In the genomic region with DNA sequence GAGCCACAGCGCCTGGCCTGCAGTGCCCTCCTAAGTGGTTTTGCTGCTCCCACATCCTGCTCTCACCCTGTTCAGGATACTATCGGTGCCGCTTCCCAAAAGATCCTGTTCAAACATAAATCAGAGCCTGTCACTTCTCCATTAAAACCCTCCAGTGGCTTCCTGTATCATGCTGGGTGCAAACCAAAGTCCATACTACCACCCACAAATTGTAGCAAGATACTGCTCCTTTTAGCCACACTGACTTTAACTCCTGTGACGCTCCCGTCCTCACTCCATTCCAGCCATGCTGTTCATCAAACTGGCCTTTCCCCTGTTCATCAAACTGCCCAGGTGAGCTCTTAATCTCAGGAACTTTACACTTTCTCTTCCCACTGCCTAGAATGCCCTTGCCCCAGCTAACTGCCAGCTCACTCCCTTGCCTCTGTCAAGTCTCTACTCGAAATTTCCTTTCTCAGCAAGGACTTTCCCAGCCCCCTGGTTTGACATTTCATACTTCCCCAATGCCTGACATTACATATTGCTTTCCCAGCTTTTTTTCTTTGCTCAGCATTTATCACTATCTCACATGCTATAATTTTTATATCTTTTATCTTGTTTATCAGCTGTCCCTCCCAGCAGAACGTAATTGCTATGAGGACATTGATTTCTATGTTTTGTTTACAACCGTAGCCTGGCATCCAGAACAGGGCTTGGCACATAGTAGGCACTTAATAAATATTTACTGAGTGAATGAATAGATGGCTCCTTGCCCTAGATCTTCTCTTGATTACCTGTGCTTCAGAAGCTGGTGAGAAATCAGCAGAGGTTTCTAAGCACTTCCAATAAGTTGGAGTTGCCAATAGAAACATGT, we compare ENCODE assay signal across 9 cellular contexts. TPM values are rescaled to one million over a fixed set of nuclear protein-coding genes. Genes with fewer than 3 reads are reported as not detected.
A peak's percentile ranks its signal among the peaks of the same experiment; 100 is the strongest.
DNase-seq lines count a peak whose midpoint lies in the region; ATAC-seq, FAIRE-seq and TF ChIP-seq lines count a peak whose summit lies in the region.
"Had no signal": no experiment of that assay in that cellular context is flagged by ENCODE, and none has a peak within 500 bp of the region (broad histone marks: within the 10 kb centered on the region; RNA-seq: fewer than 3 reads in every experiment).

No MANE protein-coding gene starts in this region.

- ATAC-seq in CD4-positive, CD25-positive, alpha-beta regulatory T cell (ENCODE audit: low read depth in 2 of 2): no peak
- peak; percentile 71 for ATAC-seq in Panc1
- peak; percentile 35 to 76 (median 61) for ATAC-seq in pancreas
- ATAC-seq in GM21526 (IDR thresholded peaks at IDR 0.05; ENCODE audit: low FRiP score, unreplicated experiment): no peak
- ATAC-seq in HG02571 (IDR thresholded peaks at IDR 0.05; ENCODE audit: unreplicated experiment): no peak

- TF ChIP-seq CTCF in Panc1 (IDR thresholded peaks at IDR 0.05) (no peak), fibroblast of lung (conservative IDR thresholded peaks at IDR 0.05 in 1 of 2, IDR thresholded peaks at IDR 0.05 in 1 of 2; ENCODE audit: low read depth in 1 of 2, low read length in 2 of 2) (no peak), pancreas (IDR thresholded peaks at IDR 0.05) (no peak)

- H3K27me3 ChIP-seq in CD4-positive, CD25-positive, alpha-beta regulatory T cell (ENCODE audit: control insufficient read depth, insufficient read depth, low read length): no peaks in the 10 kb centered on the region
- H3K27me3 ChIP-seq in Panc1 (ENCODE audit: control insufficient read depth, insufficient read depth, low read length) (no peaks in the 10 kb centered on the region), fibroblast of lung (ENCODE audit: control insufficient read depth, insufficient read depth, low read length) (no peaks in the 10 kb centered on the region), pancreas (no peaks in the 10 kb centered on the region)

- DNase-seq in CD4-positive, CD25-positive, alpha-beta regulatory T cell: no peak
- no peak for DNase-seq in Panc1 (ENCODE audit: low read depth, low spot score)
- peak in 1 of 2 donors; percentile 47 for DNase-seq in fibroblast of lung (ENCODE audit: low read depth in 2 of 2)
- peak in 2 of 6 donors; percentile 4 to 15 for DNase-seq in pancreas
- no peak for DNase-seq in cortex of kidney (lab: John Stamatoyannopoulos, UW)
- no peak for DNase-seq in SHP77 (lab: John Stamatoyannopoulos, UW)

- H3K4me3 ChIP-seq in CD4-positive, CD25-positive, alpha-beta regulatory T cell (ENCODE audit: low read depth, low read length): no peak overlapping the region
- H3K4me3 ChIP-seq in Panc1 (ENCODE audit: low read depth in 2 of 2, low read length in 2 of 2) (peak overlapping the region in 1 of 2 experiments; percentile 26; a peak in 2 of 4 replicates), fibroblast of lung (replicated peaks in 1 of 4; ENCODE audit: control extremely low read depth in 1 of 4, insufficient read depth in 1 of 4, low read depth in 3 of 4, low read length in 4 of 4) (peak overlapping the region in 1 of 4 experiments; percentile 41), pancreas (no peak overlapping the region)

- H3K4me1 ChIP-seq in CD4-positive, CD25-positive, alpha-beta regulatory T cell (ENCODE audit: control insufficient read depth, insufficient read depth, low read length, poor library complexity, severe bottlenecking): peaks cover 19% of the 10 kb centered on the region
- H3K4me1 ChIP-seq in Panc1 (ENCODE audit: control insufficient read depth, insufficient read depth, low read length): peaks cover 18% of the 10 kb centered on the region
- peaks cover 21% of the 10 kb centered on the region for H3K4me1 ChIP-seq in fibroblast of lung (ENCODE audit: control insufficient read depth, extremely low read depth, insufficient read depth, low read length)
- peaks cover 0 to 4% (median 0%) of the 10 kb centered on the region in 3 donors for H3K4me1 ChIP-seq in pancreas

- POLR2A ChIA-PET in Panc1 (lab: Charles Lee): no interaction called here

- in situ Hi-C loops in Panc1 (cut with HindIII; ENCODE audit: low pct_unique_long_range_greater_than_20kb, low sequenced_read_pairs): no loop called here

- peaks cover 4% of the 10 kb centered on the region for H3K27me3 Mint-ChIP-seq in CD4-positive, CD25-positive, alpha-beta regulatory T cell

- no peaks in the 10 kb centered on the region for H3K79me2 ChIP-seq in fibroblast of lung (ENCODE audit: control insufficient read depth, insufficient read depth, low read length)

- no peaks in the 10 kb centered on the region for H3K36me3 ChIP-seq in CD4-positive, CD25-positive, alpha-beta regulatory T cell (ENCODE audit: control insufficient read depth, insufficient read depth, low read length)
- H3K36me3 ChIP-seq in Panc1 (ENCODE audit: control insufficient read depth, insufficient read depth, low read length) (no peaks in the 10 kb centered on the region), fibroblast of lung (ENCODE audit: control insufficient read depth, insufficient read depth, low read length) (no peaks in the 10 kb centered on the region), pancreas (no peaks in the 10 kb centered on the region)

- H3K9ac ChIP-seq in fibroblast of lung (ENCODE audit: insufficient read depth, low read length): peak overlapping the region; percentile 9
- H3K9ac ChIP-seq: KMS-11 had no signal

- peak overlapping the region in 1 of 4 donors; percentile 16 for H3K4me3 Mint-ChIP-seq in CD4-positive, CD25-positive, alpha-beta regulatory T cell

- peaks cover 0 to 2% (median 0%) of the 10 kb centered on the region in 7 donors for H3K9me3 Mint-ChIP-seq in CD4-positive, CD25-positive, alpha-beta regulatory T cell

- peak overlapping the region; percentile 55 for H3K4me2 ChIP-seq in fibroblast of lung (ENCODE audit: extremely low read depth, insufficient read depth, low read length)
- H3K4me2 ChIP-seq: KMS-11 had no signal

- intact Hi-C loops in Panc1 (cut with micrococcal nuclease; ENCODE audit: unreplicated experiment): no loop called here
- intact Hi-C loops in pancreas (cut with DNase I): no loop called here

- no peak for FAIRE-seq in pancreas (lab: Jason Lieb, UNC)

- no peaks in the 10 kb centered on the region for H4K20me1 ChIP-seq in fibroblast of lung (ENCODE audit: control insufficient read depth, extremely low read depth, insufficient read depth, low read length)

- WGBS in pancreas, 2 donors: 32 to 33% methylated on average over 8 of the region's 8 CpGs

- H3K36me3 Mint-ChIP-seq in CD4-positive, CD25-positive, alpha-beta regulatory T cell: no peaks in the 10 kb centered on the region

- H3K27ac ChIP-seq in CD4-positive, CD25-positive, alpha-beta regulatory T cell (ENCODE audit: insufficient read depth, low read length, poor library complexity, severe bottlenecking): no peak overlapping the region
- peak overlapping the region; percentile 57; the same call in 1 of the 2 replicates for H3K27ac ChIP-seq in Panc1 (ENCODE audit: low read length)
- H3K27ac ChIP-seq in fibroblast of lung (ENCODE audit: insufficient read depth, low read length): peak overlapping the region; percentile 85
- peak overlapping the region in 2 of 4 donors; percentile 52 to 65 for H3K27ac ChIP-seq in pancreas
- H3K27ac ChIP-seq: KMS-11 had no signal

- no peaks in the 10 kb centered on the region for H3K9me3 ChIP-seq in CD4-positive, CD25-positive, alpha-beta regulatory T cell (ENCODE audit: control insufficient read depth in 2 of 2, low read length in 2 of 2)
- no peaks in the 10 kb centered on the region for H3K9me3 ChIP-seq in Panc1 (ENCODE audit: control insufficient read depth, insufficient read depth, low read depth, low read length)
- H3K9me3 ChIP-seq in fibroblast of lung (ENCODE audit: control insufficient read depth, insufficient read depth, low read depth, low read length): no peaks in the 10 kb centered on the region
- no peaks in the 10 kb centered on the region for H3K9me3 ChIP-seq in pancreas

- H2AFZ ChIP-seq in fibroblast of lung (ENCODE audit: low read length): no peak overlapping the region

- no TSS peak for BruUV-seq in Panc1 (replicated peaks; lab: Mats Ljungman, UMichigan)

- CTCF ChIA-PET in Panc1 (lab: Charles Lee): interaction anchor here (0.6 kb wide), 1 partner anchor 133 kb away, joined by 8 read pairs; no protein-coding TSS in a partner anchor

- H3K4me1 Mint-ChIP-seq in CD4-positive, CD25-positive, alpha-beta regulatory T cell: peaks cover 11 to 46% (median 29%) of the 10 kb centered on the region in 4 donors

- peak overlapping the region in 2 of 3 donors; percentile 9 to 11 for H3K27ac Mint-ChIP-seq in CD4-positive, CD25-positive, alpha-beta regulatory T cell

RNA-seq across cellular contexts. Expression of a gene that starts 44.3 kb away (rescaled TPM):
- total RNA-seq in CD4-positive, CD25-positive, alpha-beta regulatory T cell: 18.7 TPM
- 1 to 10 TPM; 4.0 to 4.9 (median 4.4) TPM for polyA plus RNA-seq in CD4-positive, CD25-positive, alpha-beta regulatory T cell
- total RNA-seq in Panc1 (2021; ENCODE audit: unreplicated experiment): 21.3 TPM
- 9.3 TPM for polyA plus RNA-seq in Panc1 (2012; ENCODE audit: insufficient read length)
- 71.7 and 108 TPM in 2 replicates for total RNA-seq in fibroblast of lung
- polyA plus RNA-seq in fibroblast of lung: 96.3 and 103 TPM in 2 replicates
- 75.4 and 85.6 TPM in 2 replicates for polyA plus RNA-seq in fibroblast of lung (2012)
- polyA minus RNA-seq in fibroblast of lung (ENCODE audit: low replicate concordance): 28.3 and 42.8 TPM in 2 replicates
- total RNA-seq in pancreas: 10 to 100 TPM in 2 of 6 donors, 1 to 10 TPM in 4; 6.6 to 17.1 (median 8.5) TPM
- polyA plus RNA-seq in pancreas: 1 to 10 TPM; 3.0 to 6.0 TPM

Comparison
In these comparisons a context has a peak if more than half of its experiments do, and no peak if none do; other contexts are left out.
1. ATAC-seq: peak in Panc1 (single experiment) and pancreas (4 of 4); none in CD4-positive, CD25-positive, alpha-beta regulatory T cell (0 of 2), GM21526 (single experiment) and HG02571 (single experiment).